8 cellular contexts compared by ENCODE assay signal in the genomic region with DNA sequence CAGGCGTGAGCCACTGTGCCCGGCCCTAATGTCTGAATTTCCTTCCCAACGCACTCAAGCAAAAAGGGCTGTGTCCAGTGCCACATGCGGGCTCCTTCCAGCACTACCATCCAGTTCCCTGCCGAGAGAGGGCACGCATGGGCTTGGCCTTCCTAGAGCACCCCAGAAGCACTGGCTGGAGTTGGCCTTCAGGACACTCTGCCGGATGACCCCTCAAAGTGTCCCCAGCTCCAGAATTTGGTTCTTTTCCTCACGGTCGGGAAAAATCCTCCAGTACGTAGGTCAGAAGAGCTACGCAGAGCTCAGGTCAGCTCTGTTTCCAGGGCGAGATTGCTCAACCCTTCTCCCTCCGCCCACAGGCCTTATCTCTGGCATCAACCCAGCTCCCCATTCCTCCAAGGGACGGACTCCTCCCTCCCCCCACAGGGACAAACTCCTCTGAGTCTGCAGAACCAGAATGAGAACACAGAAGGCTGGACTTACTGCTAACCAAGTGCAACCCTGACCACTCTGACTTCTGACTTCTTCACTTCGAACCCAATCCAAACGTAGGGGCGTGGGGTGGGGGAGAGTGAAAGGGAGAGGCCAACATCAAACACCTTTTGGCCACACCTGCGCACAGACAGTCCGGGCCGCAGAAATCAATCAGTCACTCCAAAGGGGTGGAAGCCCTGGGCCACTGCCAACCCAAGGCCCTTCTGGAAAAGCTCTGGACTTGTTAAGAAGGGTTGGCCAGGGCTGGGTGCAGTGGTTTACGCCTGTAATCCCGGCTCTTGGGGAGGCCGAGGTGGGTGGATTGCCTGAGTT. TPM values are rescaled to one million over a fixed set of nuclear protein-coding genes. Genes with fewer than 3 reads are reported as not detected.
DNase-seq lines count a peak whose midpoint lies in the region; ATAC-seq, FAIRE-seq and TF ChIP-seq lines count a peak whose summit lies in the region.
"Had no signal": no experiment of that assay in that cellular context is flagged by ENCODE, and none has a peak within 500 bp of the region (broad histone marks: within the 10 kb centered on the region; RNA-seq: fewer than 3 reads in every experiment).

No MANE protein-coding gene starts in this region.

- peak; percentile 32 to 64; a peak in 3 of 4 replicates for TF ChIP-seq EP300 in HepG2 (IDR thresholded peaks at IDR 0.05; ENCODE audit: low read depth in 2 of 2, low read length in 2 of 2)
- TF ChIP-seq EP300 in HepG2 (CRISPR knock-in tag; IDR thresholded peaks at IDR 0.05; ENCODE audit: borderline replicate concordance) = peak; percentile 73; the same call in 1 of the 2 replicates
- TF ChIP-seq EP300 in upper lobe of left lung (IDR thresholded peaks at IDR 0.05) = peak in 3 of 4 donors; percentile 64 to 74 (median 74)

- intact Hi-C loops in HepG2 (cut with micrococcal nuclease; ENCODE audit: unreplicated experiment) = loop anchor here (1.0 kb wide), 2 partner anchors 20 to 46 kb away; no protein-coding TSS in a partner anchor

- TSS peak; percentile 11 for BruUV-seq in HepG2 (replicated peaks; lab: Mats Ljungman, UMichigan)

- POLR2A ChIA-PET in HepG2 (lab: Yijun Ruan, JAX) = interaction anchor here (0.6 to 8.2 kb wide), 16 partner anchors 12 to 728 kb away, joined by 3 to 204 read pairs (median 7); partner anchors contain the start of gene CPSF4L

- H3K4me1 ChIP-seq in HepG2 (ENCODE audit: insufficient read depth, low read length) (peaks cover 73% of the 10 kb centered on the region), upper lobe of left lung (peaks cover 68 to 80% (median 68%) of the 10 kb centered on the region in 4 donors)

- peak; percentile 24 for ATAC-seq in HepG2
- peak in 1 of 2 donors; percentile 74 for ATAC-seq in upper lobe of left lung (ENCODE audit: low FRiP score in 2 of 2)
- no peak for ATAC-seq in HG03571 (IDR thresholded peaks at IDR 0.05; ENCODE audit: unreplicated experiment)

- WGBS in HepG2 (ENCODE audit: low lambda C conversion rate) = 17% methylated on average over 23 of the region's 23 CpGs
- 17 to 36% methylated on average over 20 to 22 of the region's 23 CpGs for WGBS in upper lobe of left lung, 2 donors

- no peak overlapping the region for H2AFZ ChIP-seq in HepG2 (ENCODE audit: low read length)

- DNase-seq in MG63 (peak; percentile 32), cardiac fibroblast (ENCODE audit: low read depth in 2 of 2) (peak; percentile 82 to 97), HepG2 (ENCODE audit: low spot score) (peak; percentile 91), upper lobe of left lung (peak in 1 of 2 donors; percentile 92), NAMALWA (ENCODE audit: low spot score) (no peak), DMS114 treated with DMSO at 0.1 percent for 48 hours (lab: John Stamatoyannopoulos, UW; ENCODE audit: unreplicated experiment) (no peak)
- DNase-seq: activated naive CD8-positive, alpha-beta T cell treated with anti-CD3 and anti-CD28 coated beads, Interleukin-2, amount 10 ng/mL, durations not matched to agents 7 days and 5 days had no signal

- H3K79me2 ChIP-seq in HepG2 (ENCODE audit: insufficient read depth, low read length) = peaks cover 70% of the 10 kb centered on the region

- H3K27me3 ChIP-seq in MG63 = no peaks in the 10 kb centered on the region
- H3K27me3 ChIP-seq in HepG2 (ENCODE audit: control insufficient read depth in 1 of 2, insufficient read depth in 2 of 2, low read length in 2 of 2) = no peaks in the 10 kb centered on the region; a peak in 2 of 5 replicates
- no peaks in the 10 kb centered on the region for H3K27me3 ChIP-seq in upper lobe of left lung

- no peak; the same call in 1 of the 2 replicates for TF ChIP-seq RAD21 in HepG2 (CRISPR knock-in tag; IDR thresholded peaks at IDR 0.05)

- H3K9me3 ChIP-seq in MG63 (no peaks in the 10 kb centered on the region), HepG2 (ENCODE audit: low read length) (no peaks in the 10 kb centered on the region), upper lobe of left lung (no peaks in the 10 kb centered on the region)

- H3K27ac ChIP-seq in HepG2 (ENCODE audit: extremely low read length, insufficient read depth, low read length) = peak overlapping the region; percentile 70
- H3K27ac ChIP-seq in upper lobe of left lung = peak overlapping the region; percentile 97 to 100 (median 98)

- peaks cover 38% of the 10 kb centered on the region for H3K36me3 ChIP-seq in MG63
- H3K36me3 ChIP-seq in HepG2 (replicated peaks in 1 of 2; ENCODE audit: control insufficient read depth in 1 of 2, insufficient read depth in 2 of 2, low read length in 2 of 2) = peaks cover 5 to 10% of the 10 kb centered on the region in 2 experiments; a peak in 3 of 5 replicates
- peaks cover 0 to 3% (median 0%) of the 10 kb centered on the region in 4 donors for H3K36me3 ChIP-seq in upper lobe of left lung

- H3K9ac ChIP-seq in HepG2 (ENCODE audit: insufficient read depth, low read depth, low read length) = peak overlapping the region; percentile 70

- 0 out of 4 replicates have a peak, but pooled peaks of 1 of the 2 experiments have one; percentile 39 for TF ChIP-seq POLR2A in HepG2 (IDR thresholded peaks at IDR 0.05; ENCODE audit: insufficient read depth in 1 of 2, low read depth in 2 of 2, low read length in 2 of 2)
- peak in 3 of 4 donors; percentile 35 to 73 (median 65) for TF ChIP-seq POLR2A in upper lobe of left lung (IDR thresholded peaks at IDR 0.05)

- peak overlapping the region; percentile 97 for H3K4me2 ChIP-seq in HepG2 (ENCODE audit: low read depth, low read length)

- peak; percentile 85 for FAIRE-seq in HepG2 (lab: Jason Lieb, UNC)

- in situ Hi-C loops in HepG2 (cut with HindIII; ENCODE audit: extremely low pct_ligation_motif_present, low pct_unique_long_range_greater_than_20kb) = no loop called here

- peaks cover 43% of the 10 kb centered on the region for H4K20me1 ChIP-seq in HepG2 (ENCODE audit: insufficient read depth, low read length)

- CTCF ChIA-PET in HepG2 (lab: Yijun Ruan, JAX; ENCODE audit: low intra/inter-chr PET ratio, low total read pairs) = no interaction called here

- TF ChIP-seq CTCF in cardiac fibroblast (IDR thresholded peaks at IDR 0.05; ENCODE audit: low read depth, low read length) (no peak), HepG2 (CRISPR knock-in tag; IDR thresholded peaks at IDR 0.05) (peak; percentile 19; the same call in 1 of the 2 replicates), upper lobe of left lung (IDR thresholded peaks at IDR 0.05) (peak in 2 of 6 experiments; percentile 5 to 24)

- H3K4me3 ChIP-seq in MG63 (no peak overlapping the region), cardiac fibroblast (replicated peaks in 1 of 2; ENCODE audit: low read depth in 2 of 2, low read length in 2 of 2) (peak overlapping the region; percentile 22 to 30), HepG2 (replicated peaks in 1 of 3; ENCODE audit: insufficient read depth in 1 of 3, low read depth in 2 of 3, low read length in 3 of 3) (peak overlapping the region; percentile 17 to 99 (median 56)), upper lobe of left lung (peak overlapping the region; percentile 24 to 100 (median 94))

RNA-seq across cellular contexts. Expression of gene CDC42EP4, which starts 3.6 kb away (rescaled TPM):
- 37.7 and 52.4 TPM in 2 replicates for total RNA-seq in MG63 (2014; rRNA removed; shearing (Covaris generic); ENCODE audit: low replicate concordance)
- 54.0 and 55.0 TPM in 2 replicates for total RNA-seq in HepG2 (2016; rRNA removed; fragmentation: Illumina TruSeq; extraction: Trizol)
- total RNA-seq in HepG2 (2016; cell fraction: cytosol; rRNA removed; fragmentation: Illumina TruSeq; extraction: Trizol; ENCODE audit: low read depth) = 13.5 and 14.9 TPM in 2 replicates
- 45.9 and 55.1 TPM in 2 replicates for total RNA-seq in HepG2 (2016; cell fraction: insoluble cytoplasmic fraction; rRNA removed; fragmentation: Illumina TruSeq; extraction: Trizol)
- total RNA-seq in HepG2 (2016; cell fraction: membrane; rRNA removed; fragmentation: Illumina TruSeq; extraction: Trizol) = 45.7 and 51.9 TPM in 2 replicates
- 34.9 and 36.1 TPM in 2 replicates for total RNA-seq in HepG2 (2016; cell fraction: nucleus; rRNA removed; fragmentation: Illumina TruSeq; extraction: Trizol)
- polyA plus RNA-seq in HepG2 (2011; rRNA removed) = 19.0 and 21.7 TPM in 2 replicates
- polyA plus RNA-seq in HepG2 (2011; cell fraction: cytosol; rRNA removed) = 16.2 and 20.1 TPM in 2 replicates
- 18.6 and 24.3 TPM in 2 replicates for polyA plus RNA-seq in HepG2 (2011; cell fraction: nucleus; rRNA removed)
- 18.4 and 22.4 TPM in 2 replicates for polyA plus RNA-seq in HepG2 (2012)
- polyA plus RNA-seq in HepG2 (2016; cell fraction: cytosol; fragmentation: Illumina TruSeq; extraction: Trizol; ENCODE audit: low read depth) = 11.7 and 14.2 TPM in 2 replicates
- 58.7 and 66.8 TPM in 2 replicates for polyA plus RNA-seq in HepG2 (2016; cell fraction: insoluble cytoplasmic fraction; fragmentation: Illumina TruSeq; extraction: Trizol; ENCODE audit: low read depth)
- 37.7 and 41.8 TPM in 2 replicates for polyA plus RNA-seq in HepG2 (2016; cell fraction: membrane; fragmentation: Illumina TruSeq; extraction: Trizol; ENCODE audit: low read depth)
- 41.4 and 43.9 TPM in 2 replicates for polyA plus RNA-seq in HepG2 (2016; cell fraction: nucleus; fragmentation: Illumina TruSeq; extraction: Trizol; ENCODE audit: insufficient read depth, low read depth)
- polyA minus RNA-seq in HepG2 (2011; rRNA and poly(A)+ RNA removed; ENCODE audit: low replicate concordance) = 68.4 and 91.9 TPM in 2 replicates
- 25.3 and 26.4 TPM in 2 replicates for polyA minus RNA-seq in HepG2 (2011; cell fraction: cytosol; rRNA and poly(A)+ RNA removed)
- 32.3 and 36.9 TPM in 2 replicates for polyA minus RNA-seq in HepG2 (2011; cell fraction: nucleus; rRNA and poly(A)+ RNA removed)
- total RNA-seq in upper lobe of left lung = 10 to 100 TPM; 28.3 to 65.7 (median 52.9) TPM

RNA-seq across cellular contexts. Expression of gene CPSF4L, which starts 46.5 kb away (rescaled TPM):
- not detected in 2 replicates for total RNA-seq in MG63 (2014; rRNA removed; shearing (Covaris generic); ENCODE audit: low replicate concordance)
- total RNA-seq in HepG2 (2016; rRNA removed; fragmentation: Illumina TruSeq; extraction: Trizol) = 0.73 and 0.94 TPM in 2 replicates
- total RNA-seq in HepG2 (2016; cell fraction: cytosol; rRNA removed; fragmentation: Illumina TruSeq; extraction: Trizol; ENCODE audit: low read depth) = 1.3 and 1.5 TPM in 2 replicates
- 0.76 and 1.1 TPM in 2 replicates for total RNA-seq in HepG2 (2016; cell fraction: insoluble cytoplasmic fraction; rRNA removed; fragmentation: Illumina TruSeq; extraction: Trizol)
- 1.3 and 1.5 TPM in 2 replicates for total RNA-seq in HepG2 (2016; cell fraction: membrane; rRNA removed; fragmentation: Illumina TruSeq; extraction: Trizol)
- total RNA-seq in HepG2 (2016; cell fraction: nucleus; rRNA removed; fragmentation: Illumina TruSeq; extraction: Trizol) = 0.99 and 1.5 TPM in 2 replicates
- polyA plus RNA-seq in HepG2 (2011; rRNA removed) = 1.2 and 1.6 TPM in 2 replicates
- polyA plus RNA-seq in HepG2 (2011; cell fraction: cytosol; rRNA removed) = 0.32 and 0.70 TPM in 2 replicates
- polyA plus RNA-seq in HepG2 (2011; cell fraction: nucleus; rRNA removed) = 0.21 TPM in 1 of 2 replicates, not detected in the other
- polyA plus RNA-seq in HepG2 (2012) = 0.25 and 0.48 TPM in 2 replicates
- 0.86 and 1.8 TPM in 2 replicates for polyA plus RNA-seq in HepG2 (2016; cell fraction: cytosol; fragmentation: Illumina TruSeq; extraction: Trizol; ENCODE audit: low read depth)
- 0.60 and 1.3 TPM in 2 replicates for polyA plus RNA-seq in HepG2 (2016; cell fraction: insoluble cytoplasmic fraction; fragmentation: Illumina TruSeq; extraction: Trizol; ENCODE audit: low read depth)
- 1.3 and 1.5 TPM in 2 replicates for polyA plus RNA-seq in HepG2 (2016; cell fraction: membrane; fragmentation: Illumina TruSeq; extraction: Trizol; ENCODE audit: low read depth)
- polyA plus RNA-seq in HepG2 (2016; cell fraction: nucleus; fragmentation: Illumina TruSeq; extraction: Trizol; ENCODE audit: insufficient read depth, low read depth) = not detected in 2 replicates
- polyA minus RNA-seq in HepG2 (2011; rRNA and poly(A)+ RNA removed; ENCODE audit: low replicate concordance) = 0.42 TPM in 1 of 2 replicates, not detected in the other
- polyA minus RNA-seq in HepG2 (2011; cell fraction: cytosol; rRNA and poly(A)+ RNA removed) = not detected in 2 replicates
- polyA minus RNA-seq in HepG2 (2011; cell fraction: nucleus; rRNA and poly(A)+ RNA removed) = 1.3 TPM in 1 of 2 replicates, not detected in the other
- under 1 TPM in 1 of 6 donors, not detected in 5; 0.46 TPM for total RNA-seq in upper lobe of left lung
- total RNA-seq: activated naive CD8-positive, alpha-beta T cell treated with anti-CD3 and anti-CD28 coated beads, Interleukin-2, amount 10 ng/mL, durations not matched to agents 7 days and 5 days had no signal

Comparison
In these comparisons a context has a peak if more than half of its experiments do, and no peak if none do; other contexts are left out.
1. DNase-seq: peak in MG63 (single experiment), cardiac fibroblast (2 of 2) and HepG2 (single experiment); none in NAMALWA (single experiment) and DMS114 treated with DMSO at 0.1 percent for 48 hours (single experiment).